8 cellular contexts compared by ENCODE assay signal in the genomic region with DNA sequence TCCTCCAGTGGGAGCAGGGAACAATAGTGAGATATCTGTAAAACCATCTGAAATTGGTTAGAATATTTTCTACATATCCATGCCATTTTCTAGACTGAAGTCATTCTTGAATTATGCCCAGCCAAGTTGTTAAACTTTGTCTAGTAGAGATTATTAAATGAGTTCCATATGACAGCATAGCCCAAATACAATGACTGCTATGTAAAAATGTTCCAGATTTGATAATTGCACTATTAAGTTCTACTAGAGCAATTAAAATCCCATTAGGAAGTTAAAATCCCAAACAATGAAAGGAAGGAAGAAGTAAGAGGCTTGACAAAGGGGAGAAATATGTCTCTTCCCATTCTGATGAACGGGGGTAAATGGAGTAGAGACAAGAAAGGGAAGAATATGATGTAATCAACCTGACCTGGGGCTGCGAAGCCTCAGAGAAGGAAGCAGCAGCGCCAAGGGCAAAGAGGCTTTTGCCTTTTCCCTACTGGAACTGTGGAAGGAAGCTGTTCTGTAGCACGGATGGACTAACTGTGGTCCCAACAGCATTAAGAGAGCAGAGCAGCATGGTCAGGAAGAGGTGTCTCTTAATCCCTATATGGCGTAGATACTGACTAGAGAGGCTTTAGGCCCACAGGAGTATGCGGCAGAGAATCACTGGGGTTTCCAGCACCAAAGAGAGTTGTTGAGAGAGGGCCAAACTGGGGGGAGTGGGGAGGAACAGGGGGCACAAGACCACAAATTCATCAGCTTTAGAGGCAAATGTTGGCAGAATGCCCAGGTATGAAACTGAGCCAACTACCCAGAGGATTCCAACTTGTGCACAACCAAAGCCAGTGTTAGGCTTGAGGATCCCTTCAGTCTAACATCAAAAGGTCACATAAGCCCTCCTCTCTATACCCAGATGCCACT. TPM values are rescaled to one million over a fixed set of nuclear protein-coding genes. Genes with fewer than 3 reads are reported as not detected.
A peak's percentile ranks its signal among the peaks of the same experiment; 100 is the strongest.
DNase-seq lines count a peak whose midpoint lies in the region; ATAC-seq and TF ChIP-seq lines count a peak whose summit lies in the region.

No MANE protein-coding gene starts in this region.

- peaks cover 5% of the 10 kb centered on the region for H3K9me3 Mint-ChIP-seq in mesothelial cell of epicardium

- H3K4me1 Mint-ChIP-seq in mesothelial cell of epicardium, result peaks cover 12% of the 10 kb centered on the region

- H3K36me3 ChIP-seq in brain microvascular endothelial cell (replicated peaks), result no peaks in the 10 kb centered on the region

- H3K36me3 Mint-ChIP-seq in mesothelial cell of epicardium, result peaks cover 10% of the 10 kb centered on the region

- no peak overlapping the region for H3K27ac ChIP-seq in brain microvascular endothelial cell

- no peaks in the 10 kb centered on the region for H3K27me3 Mint-ChIP-seq in mesothelial cell of epicardium (ENCODE audit: low read depth)

- peak; percentile 74 for DNase-seq in AG20443 (ENCODE audit: low spot score)
- DNase-seq in NCI-H128 (lab: John Stamatoyannopoulos, UW; ENCODE audit: unreplicated experiment), result peak; percentile 30
- peak; percentile 44 for DNase-seq in cerebellar cortex (ENCODE audit: low spot score)
- no peak for DNase-seq in mesothelial cell of epicardium (ENCODE audit: low spot score in 2 of 2, unreplicated experiment in 2 of 2)
- DNase-seq in brain microvascular endothelial cell, result no peak

- peak overlapping the region; percentile 54 for H3K27ac Mint-ChIP-seq in mesothelial cell of epicardium

- no peak overlapping the region for H3K4me3 ChIP-seq in brain microvascular endothelial cell (ENCODE audit: low read depth, low read length)

- TF ChIP-seq CTCF in mesothelial cell of epicardium (IDR thresholded peaks at IDR 0.05; ENCODE audit: unreplicated experiment), result no peak
- TF ChIP-seq CTCF in brain microvascular endothelial cell (IDR thresholded peaks at IDR 0.05; ENCODE audit: low read depth, low read length, missing control alignments), result no peak

- no peak for ATAC-seq in GM19351 (IDR thresholded peaks at IDR 0.05; ENCODE audit: unreplicated experiment)
- no peak for ATAC-seq in HG03469 (IDR thresholded peaks at IDR 0.05; ENCODE audit: unreplicated experiment)
- ATAC-seq in GM21526 (IDR thresholded peaks at IDR 0.05; ENCODE audit: low FRiP score, unreplicated experiment), result no peak

- H3K4me3 Mint-ChIP-seq in mesothelial cell of epicardium, result no peak overlapping the region

- no peaks in the 10 kb centered on the region for H3K27me3 ChIP-seq in brain microvascular endothelial cell (replicated peaks)

- in situ Hi-C loops in brain microvascular endothelial cell (cut with HindIII; ENCODE audit: low pct_ligation_motif_present, low sequenced_read_pairs), result no loop called here

RNA-seq across cellular contexts. Expression of a gene that starts 26.7 kb away (rescaled TPM):
- 18.6 to 22.5 TPM (median 21.0 TPM) in 3 replicates for total RNA-seq in mesothelial cell of epicardium

RNA-seq across cellular contexts. Expression of a gene that starts 26.9 kb away (rescaled TPM):
- 127 to 144 TPM (median 130 TPM) in 3 replicates for total RNA-seq in mesothelial cell of epicardium

RNA-seq across cellular contexts. Expression of a gene that starts 35.3 kb away (rescaled TPM):
- 112 to 119 TPM (median 115 TPM) in 3 replicates for total RNA-seq in mesothelial cell of epicardium

RNA-seq across cellular contexts. Expression of a gene that starts 42.5 kb away (rescaled TPM):
- 45.8 to 50.1 TPM (median 46.0 TPM) in 3 replicates for total RNA-seq in mesothelial cell of epicardium

Comparison
In these comparisons a context has a peak if more than half of its experiments do, and no peak if none do; other contexts are left out.
1. DNase-seq: peak in AG20443 (single experiment), NCI-H128 (single experiment) and cerebellar cortex (single experiment); none in mesothelial cell of epicardium (0 of 2) and brain microvascular endothelial cell (single experiment).